In genomic region chr5:30040483-30041116, GRCh38 we compare ENCODE assay signal across 8 cellular contexts.
DNase-seq lines count a peak whose midpoint lies in the region; ATAC-seq and TF ChIP-seq lines count a peak whose summit lies in the region.

No MANE protein-coding gene starts in this region.

- DNase-seq in DMS 273 (lab: John Stamatoyannopoulos, UW; ENCODE audit: unreplicated experiment): peak; percentile 77
- DNase-seq in HFF-Myc (ENCODE audit: extremely low read depth, low read depth): no peak
- DNase-seq in NCI-H1930 (lab: John Stamatoyannopoulos, UW): peak; percentile 60 to 74
- DNase-seq in UCSD-AML1 (lab: John Stamatoyannopoulos, UW; ENCODE audit: unreplicated experiment): peak; percentile 7
- peak in 29 of 51 donors; percentile 1 to 65 (median 13) for DNase-seq in hypothalamus (lab: John Stamatoyannopoulos, UW)
- DNase-seq in transverse colon: no peak
- no peak for DNase-seq in activated T-cell treated with anti-CD3 and anti-CD28 coated beads, Interleukin-2, amount 50 U/mL, for 24 hours

- no peaks in the 10 kb centered on the region for H3K9me3 ChIP-seq in transverse colon

- H3K36me3 Mint-ChIP-seq in activated T-cell treated with anti-CD3 and anti-CD28 coated beads, Interleukin-2, amount 50 U/mL, for 24 hours (ENCODE audit: low read depth): no peaks in the 10 kb centered on the region

- TF ChIP-seq CTCF in HFF-Myc (IDR thresholded peaks at IDR 0.05; ENCODE audit: low read depth, low read length, missing control alignments): peak; percentile 42
- peak in 4 of 5 experiments; percentile 8 to 21 (median 16) for TF ChIP-seq CTCF in transverse colon (IDR thresholded peaks at IDR 0.05)

- H3K4me1 ChIP-seq in transverse colon: no peaks in the 10 kb centered on the region

- TF ChIP-seq EP300 in transverse colon (IDR thresholded peaks at IDR 0.05; ENCODE audit: low read depth): no peak

- intact Hi-C loops in transverse colon (cut with DNase I; ENCODE audit: low total_unique reads): no loop called here

- 31 to 32% methylated on average over 6 of the region's 6 CpGs for WGBS in transverse colon (ENCODE audit: low coverage in 1 of 2), 2 donors

- no peak overlapping the region for H3K4me3 Mint-ChIP-seq in activated T-cell treated with anti-CD3 and anti-CD28 coated beads, Interleukin-2, amount 50 U/mL, for 24 hours

- ATAC-seq in HG02642 (IDR thresholded peaks at IDR 0.05; ENCODE audit: poor library complexity, unreplicated experiment): no peak

- in situ Hi-C loops in transverse colon (cut with MboI; ENCODE audit: low pct_ligation_motif_present in 1 of 4, low pct_unique_long_range_greater_than_20kb in 1 of 4, low sequenced_read_pairs in 3 of 4): no loop called here

- no peak for TF ChIP-seq POLR2A in transverse colon (IDR thresholded peaks at IDR 0.05)

- no peaks in the 10 kb centered on the region for H3K27me3 ChIP-seq in transverse colon

- no peaks in the 10 kb centered on the region for H3K36me3 ChIP-seq in transverse colon

- peaks cover 10% of the 10 kb centered on the region for H3K9me3 Mint-ChIP-seq in activated T-cell treated with anti-CD3 and anti-CD28 coated beads, Interleukin-2, amount 50 U/mL, for 24 hours

- no peak overlapping the region for H3K4me3 ChIP-seq in HFF-Myc (replicated peaks; ENCODE audit: low read depth, low read length)
- no peak overlapping the region for H3K4me3 ChIP-seq in transverse colon

- no peaks in the 10 kb centered on the region for H3K4me1 Mint-ChIP-seq in activated T-cell treated with anti-CD3 and anti-CD28 coated beads, Interleukin-2, amount 50 U/mL, for 24 hours (ENCODE audit: low read depth)

- H3K27me3 Mint-ChIP-seq in activated T-cell treated with anti-CD3 and anti-CD28 coated beads, Interleukin-2, amount 50 U/mL, for 24 hours: no peaks in the 10 kb centered on the region

- H3K27ac ChIP-seq in transverse colon: no peak overlapping the region

- no peak overlapping the region for H3K27ac Mint-ChIP-seq in activated T-cell treated with anti-CD3 and anti-CD28 coated beads, Interleukin-2, amount 50 U/mL, for 24 hours

Comparison
In these comparisons a context has a peak if more than half of its experiments do, and no peak if none do; other contexts are left out.
1. DNase-seq: peak in DMS 273 (single experiment), NCI-H1930 (2 of 2), UCSD-AML1 (single experiment) and hypothalamus (29 of 51); none in HFF-Myc (single experiment), transverse colon (single experiment) and activated T-cell treated with anti-CD3 and anti-CD28 coated beads, Interleukin-2, amount 50 U/mL, for 24 hours (single experiment).